ENCODE assay signal across 1 cellular context in genomic region chrX:52933976-52934703, GRCh38.
TF ChIP-seq lines count a peak whose summit lies in the region.

No MANE protein-coding gene starts in this region.

TF ChIP-seq in IMR-90, 13 proteins besides CTCF, POLR2A, EP300 and RAD21:
- TF ChIP-seq FOS (IDR thresholded peaks at IDR 0.05; ENCODE audit: low read depth, low read length) (no peak), MXI1 (IDR thresholded peaks at IDR 0.05; ENCODE audit: borderline replicate concordance, low read depth, low read length) (0 out of 2 replicates have a peak, but pooled peaks have one; percentile 27)
